Comparison of ENCODE assay signal across 6 cellular contexts in genomic region chr19:48713041-48713863, GRCh38. TPM values are rescaled to one million over a fixed set of nuclear protein-coding genes. Genes with fewer than 3 reads are reported as not detected.
DNase-seq lines count a peak whose midpoint lies in the region; ATAC-seq and TF ChIP-seq lines count a peak whose summit lies in the region.

No MANE protein-coding gene starts in this region.

- ATAC-seq in left lung (no peak), GM18873 (IDR thresholded peaks at IDR 0.05; ENCODE audit: low FRiP score, unreplicated experiment) (no peak), HG03571 (IDR thresholded peaks at IDR 0.05; ENCODE audit: unreplicated experiment) (no peak)

- H3K4me3 ChIP-seq in HEK293 (ENCODE audit: low read depth, low read length) (peak overlapping the region; percentile 67), WI38 (ENCODE audit: low read depth, low read length) (peak overlapping the region; percentile 73), left lung (peak overlapping the region; percentile 68 to 71)

- peaks cover 13% of the 10 kb centered on the region for H3K4me1 ChIP-seq in HEK293 (ENCODE audit: control insufficient read depth, insufficient read depth, low read length)
- peaks cover 11 to 36% of the 10 kb centered on the region in 2 donors for H3K4me1 ChIP-seq in left lung

- CTCF ChIA-PET in HEK293 (lab: Yijun Ruan, JAX) = interaction anchor here (0.7 to 3.8 kb wide), 10 partner anchors 11 to 129 kb away, joined by 3 to 35 read pairs (median 4); partner anchors contain the start of gene CA11

- no peaks in the 10 kb centered on the region for H3K9me3 ChIP-seq in HEK293 (ENCODE audit: control insufficient read depth, insufficient read depth, low read depth, low read length)
- H3K9me3 ChIP-seq in left lung = peaks cover 0 to 5% of the 10 kb centered on the region in 2 donors

- H3K27me3 ChIP-seq in left lung = no peaks in the 10 kb centered on the region

- TF ChIP-seq CTCF in HEK293 (tag by site-specific recombination; IDR thresholded peaks at IDR 0.05) (no peak), WI38 (IDR thresholded peaks at IDR 0.05; ENCODE audit: low read depth, low read length) (no peak), left lung (IDR thresholded peaks at IDR 0.05) (no peak), GM13976 (IDR thresholded peaks at IDR 0.05; ENCODE audit: borderline replicate concordance, control extremely low read depth, extremely low read depth, insufficient read depth, missing control alignments) (no peak)

- intact Hi-C loops in left lung (cut with DNase I) = no loop called here

- peak overlapping the region; percentile 38; the same call in 1 of the 2 replicates for H3K27ac ChIP-seq in HEK293 (ENCODE audit: extremely low read depth, low read depth, low read length)
- H3K27ac ChIP-seq in left lung = peak overlapping the region; percentile 33 to 79

- DNase-seq in left lung (no peak), GM13976 (ENCODE audit: low spot score) (no peak)

- H3K36me3 ChIP-seq in HEK293 (ENCODE audit: control insufficient read depth in 2 of 2, insufficient read depth in 1 of 2, low read length in 2 of 2) (no peaks in the 10 kb centered on the region; a peak in 1 of 3 replicates), left lung (no peaks in the 10 kb centered on the region)

- in situ Hi-C loops in GM13976 (cut with MboI; ENCODE audit: low sequenced_read_pairs, unreplicated experiment) = no loop called here

- POLR2A ChIA-PET in HEK293 (lab: Yijun Ruan, JAX) = interaction anchor here (0.6 to 2.4 kb wide), 8 partner anchors 8 to 135 kb away, joined by 3 to 15 read pairs (median 5); partner anchors contain the start of genes CA11, RPL18 and SPHK2

TF ChIP-seq in HEK293, 187 proteins besides CTCF, POLR2A, EP300 and RAD21:
- TF ChIP-seq ZNF623 (tag by site-specific recombination; IDR thresholded peaks at IDR 0.05) = no peak
- no peak for TF ChIP-seq ZNF148 (tag by site-specific recombination; IDR thresholded peaks at IDR 0.05; ENCODE audit: borderline replicate concordance)
- TF ChIP-seq ZNF501 (tag by site-specific recombination; IDR thresholded peaks at IDR 0.05) = 0 out of 2 replicates have a peak, but pooled peaks have one; percentile 41
- no peak for TF ChIP-seq KLF10 (tag by site-specific recombination; IDR thresholded peaks at IDR 0.05)
- TF ChIP-seq ZNF600 (tag by site-specific recombination; IDR thresholded peaks at IDR 0.05) = 0 out of 2 replicates have a peak, but pooled peaks have one; percentile 44
- no peak for TF ChIP-seq ZNF707 (tag by site-specific recombination; IDR thresholded peaks at IDR 0.05)
- 0 out of 2 replicates have a peak, but pooled peaks have one; percentile 49 for TF ChIP-seq BCL11B (tag by site-specific recombination; IDR thresholded peaks at IDR 0.05; ENCODE audit: low read depth)
- no peak for TF ChIP-seq ZNF843 (tag by site-specific recombination; IDR thresholded peaks at IDR 0.05)
- no peak for TF ChIP-seq RBAK (tag by site-specific recombination; IDR thresholded peaks at IDR 0.05)
- TF ChIP-seq MZF1 (tag by site-specific recombination; IDR thresholded peaks at IDR 0.05; ENCODE audit: borderline replicate concordance) = no peak
- peak; percentile 65 for TF ChIP-seq GLIS2 (tag by site-specific recombination; IDR thresholded peaks at IDR 0.05)
- TF ChIP-seq IKZF3 (tag by site-specific recombination; IDR thresholded peaks at IDR 0.05) = peak; percentile 11; the same call in 1 of the 2 replicates
- TF ChIP-seq ZNF692 (tag by site-specific recombination; IDR thresholded peaks at IDR 0.05) = 0 out of 2 replicates have a peak, but pooled peaks have one; percentile 16
- TF ChIP-seq ZBTB17 (tag by site-specific recombination; IDR thresholded peaks at IDR 0.05) = peak; percentile 90; the same call in 1 of the 2 replicates
- TF ChIP-seq GLIS1 (tag by site-specific recombination; IDR thresholded peaks at IDR 0.05) = peak; percentile 63

RNA-seq across cellular contexts. Expression of gene MAMSTR, which starts 6.3 kb away (rescaled TPM):
- total RNA-seq in left lung = 1 to 10 TPM; 1.3 to 1.5 TPM

RNA-seq across cellular contexts. Expression of gene FUT2, which starts 17.5 kb away (rescaled TPM):
- 1 to 10 TPM; 1.1 to 2.7 TPM for total RNA-seq in left lung

RNA-seq across cellular contexts. Expression of gene RASIP1, which starts 27.2 kb away (rescaled TPM):
- 10 to 100 TPM; 15.0 to 25.4 TPM for total RNA-seq in left lung

RNA-seq across cellular contexts. Expression of gene IZUMO1, which starts 33.5 kb away (rescaled TPM):
- 1 to 10 TPM in 1 of 2 donors, under 1 TPM in 1; 0.96 to 1.5 TPM for total RNA-seq in left lung

RNA-seq across cellular contexts. Expression of gene FUT1, which starts 39.2 kb away (rescaled TPM):
- 1 to 10 TPM; 6.0 to 8.7 TPM for total RNA-seq in left lung
